ENCODE assay signal across 9 cellular contexts in genomic region chr9:93127395-93127911, GRCh38. TPM values are rescaled to one million over a fixed set of nuclear protein-coding genes. Genes with fewer than 3 reads are reported as not detected.
DNase-seq lines count a peak whose midpoint lies in the region; ATAC-seq, FAIRE-seq and TF ChIP-seq lines count a peak whose summit lies in the region.
"Had no signal": no experiment of that assay in that cellular context is flagged by ENCODE, and none has a peak within 500 bp of the region (broad histone marks: within the 10 kb centered on the region; RNA-seq: fewer than 3 reads in every experiment).

No MANE protein-coding gene starts in this region.

- H3K36me3 Mint-ChIP-seq in activated CD4-positive, alpha-beta memory T cell treated with anti-CD3 and anti-CD28 coated beads, Interleukin-2, amount 10 ng/mL, durations not matched to agents 7 days and 5 days (ENCODE audit: low read depth): peaks cover 28% of the 10 kb centered on the region
- H3K36me3 Mint-ChIP-seq: IgD-negative memory B cell had no signal

- RAD21 ChIA-PET in HCT116 (lab: Charles Lee; ENCODE audit: low non-redundant PET in 1 of 2, low total read pairs in 2 of 2, uncharacterized antibody in 2 of 2, unreplicated experiment in 2 of 2): no interaction called here

- no peaks in the 10 kb centered on the region for H3K27me3 Mint-ChIP-seq in activated CD4-positive, alpha-beta memory T cell treated with anti-CD3 and anti-CD28 coated beads, Interleukin-2, amount 10 ng/mL, durations not matched to agents 7 days and 5 days
- H3K27me3 Mint-ChIP-seq: IgD-negative memory B cell had no signal

- no peaks in the 10 kb centered on the region for H3K9me2 ChIP-seq in HCT116 (ENCODE audit: insufficient read depth)

- no peaks in the 10 kb centered on the region for H3K9me3 ChIP-seq in HCT116 (ENCODE audit: control insufficient read depth in 1 of 2, insufficient read depth in 1 of 2, low read depth in 1 of 2, low read length in 2 of 2)

- no peak overlapping the region for H3K4me3 ChIP-seq in HCT116 (replicated peaks in 1 of 2; ENCODE audit: low read depth in 1 of 2, low read length in 2 of 2)

- POLR2A ChIA-PET in HCT116 (lab: Charles Lee): no interaction called here
- POLR2A ChIA-PET in activated CD4-positive, alpha-beta memory T cell treated with anti-CD3 and anti-CD28 coated beads, Interleukin-2, amount 10 ng/mL, durations not matched to agents 7 days and 5 days (lab: Charles Lee): interaction anchor here (1.7 kb wide), 1 partner anchor 16 kb away, joined by 7 read pairs; no protein-coding TSS in a partner anchor

- no peak for TF ChIP-seq POLR2A in HCT116 (IDR thresholded peaks at IDR 0.05; ENCODE audit: borderline replicate concordance, extremely low read depth, insufficient read depth, insufficient read length)

- ATAC-seq in HCT116 (no peak), HG03565 (IDR thresholded peaks at IDR 0.05; ENCODE audit: unreplicated experiment) (no peak), SK-N-SH treated with all-trans-retinoic acid at 6 μM for 48 hours (no peak)

- H2AFZ ChIP-seq in HCT116 (ENCODE audit: low read depth, low read length, poor library complexity, severe bottlenecking): no peak overlapping the region

- TF ChIP-seq RAD21 in HCT116 (IDR thresholded peaks at IDR 0.05; ENCODE audit: low read depth): no peak

- no peaks in the 10 kb centered on the region; a peak in 1 of 4 replicates for H3K36me3 ChIP-seq in HCT116 (ENCODE audit: control insufficient read depth in 1 of 2, insufficient read depth in 2 of 2, low read length in 2 of 2)

- no peak overlapping the region; the same call in 1 of the 2 replicates for H3K27ac ChIP-seq in HCT116 (ENCODE audit: low read depth, low read length)

- H3K4me1 ChIP-seq in HCT116 (ENCODE audit: control insufficient read depth in 1 of 2, insufficient read depth in 2 of 2, low read length in 2 of 2): peaks cover 17 to 18% of the 10 kb centered on the region in 2 experiments; a peak in 3 of 4 replicates

- BruUV-seq in HCT116 (replicated peaks; lab: Mats Ljungman, UMichigan): no TSS peak

- peaks cover 52% of the 10 kb centered on the region for H3K4me1 Mint-ChIP-seq in activated CD4-positive, alpha-beta memory T cell treated with anti-CD3 and anti-CD28 coated beads, Interleukin-2, amount 10 ng/mL, durations not matched to agents 7 days and 5 days

- CTCF ChIA-PET in HCT116 (lab: Charles Lee): no interaction called here
- CTCF ChIA-PET in activated CD4-positive, alpha-beta memory T cell treated with anti-CD3 and anti-CD28 coated beads, Interleukin-2, amount 10 ng/mL, durations not matched to agents 7 days and 5 days (lab: Charles Lee): no interaction called here

- FAIRE-seq in urothelium cell line (lab: Jason Lieb, UNC): no peak

- H3K79me2 ChIP-seq in HCT116 (ENCODE audit: insufficient read depth, low read length): peaks cover 11% of the 10 kb centered on the region; the same call in 1 of the 2 replicates

- intact Hi-C loops in HCT116 (cut with micrococcal nuclease) (no loop called here), cardiac septum (cut with DNase I) (loop anchor here (10.0 kb wide), 1 partner anchor 327 kb away; the partner anchor contains the start of genes FAM120A and FAM120AOS)

- no peaks in the 10 kb centered on the region for H3K27me3 ChIP-seq in HCT116 (ENCODE audit: insufficient read depth, low read length)

- TF ChIP-seq CTCF in HCT116 (IDR thresholded peaks at IDR 0.05 in 2 of 3, conservative IDR thresholded peaks at IDR 0.05 in 1 of 3; ENCODE audit: borderline replicate concordance in 1 of 3, insufficient read depth in 1 of 3, low read depth in 2 of 3, low read length in 2 of 3): no peak

- DNase-seq in HCT116 (ENCODE audit: low read depth, low spot score) (no peak), cardiac septum (ENCODE audit: low spot score) (peak; percentile 75), putamen (ENCODE audit: low spot score) (peak; percentile 62), urothelium cell line (ENCODE audit: low spot score) (no peak), SW480 (ENCODE audit: low spot score) (no peak)
- no peak for DNase-seq in activated CD4-positive, alpha-beta memory T cell treated with anti-CD3 and anti-CD28 coated beads, Interleukin-2, amount 10 ng/mL, durations not matched to agents 7 days and 5 days

- H3K4me2 ChIP-seq in HCT116 (ENCODE audit: low read length): peak overlapping the region; percentile 23; the same call in 1 of the 2 replicates

- no peaks in the 10 kb centered on the region for H3K9me3 Mint-ChIP-seq in activated CD4-positive, alpha-beta memory T cell treated with anti-CD3 and anti-CD28 coated beads, Interleukin-2, amount 10 ng/mL, durations not matched to agents 7 days and 5 days
- H3K9me3 Mint-ChIP-seq: IgD-negative memory B cell had no signal

- H3K9ac ChIP-seq in HCT116 (ENCODE audit: low read length): no peak overlapping the region

- no peak overlapping the region for H3K4me3 Mint-ChIP-seq in activated CD4-positive, alpha-beta memory T cell treated with anti-CD3 and anti-CD28 coated beads, Interleukin-2, amount 10 ng/mL, durations not matched to agents 7 days and 5 days

- no peaks in the 10 kb centered on the region for H4K20me1 ChIP-seq in HCT116 (ENCODE audit: insufficient read depth)

- H3K27ac Mint-ChIP-seq in activated CD4-positive, alpha-beta memory T cell treated with anti-CD3 and anti-CD28 coated beads, Interleukin-2, amount 10 ng/mL, durations not matched to agents 7 days and 5 days: peak overlapping the region; percentile 49
- H3K27ac Mint-ChIP-seq: IgD-negative memory B cell had no signal

TF ChIP-seq in HCT116, 20 proteins besides CTCF, POLR2A, EP300 and RAD21 (continues in another document):
- TF ChIP-seq POLR2AphosphoS5 (IDR thresholded peaks at IDR 0.05; ENCODE audit: low read depth, low read length): no peak
- TF ChIP-seq YY1 (IDR thresholded peaks at IDR 0.05; ENCODE audit: extremely low read depth, insufficient replicate concordance, low read depth, low read length): no peak
- no peak for TF ChIP-seq ATF3 (IDR thresholded peaks at IDR 0.05)
- TF ChIP-seq SIN3A (IDR thresholded peaks at IDR 0.05; ENCODE audit: low read depth): no peak

TF ChIP-seq in SK-N-SH treated with all-trans-retinoic acid at 6 μM for 48 hours, 23 proteins besides CTCF, POLR2A, EP300 and RAD21:
- no peak for TF ChIP-seq CREB5 (CRISPR knock-in tag; IDR thresholded peaks at IDR 0.05; ENCODE audit: low read depth)
TF ChIP-seq in SK-N-SH treated with all-trans-retinoic acid at 6 μM for 48 hours: peak in this region for 0.

RNA-seq across cellular contexts. Expression of gene NINJ1, which starts 6.6 kb away (rescaled TPM):
- total RNA-seq in HCT116 (2021; ENCODE audit: unreplicated experiment): 34.4 TPM
- polyA plus RNA-seq in HCT116 (2012): 61.5 and 66.1 TPM in 2 replicates
- total RNA-seq in activated CD4-positive, alpha-beta memory T cell treated with anti-CD3 and anti-CD28 coated beads, Interleukin-2, amount 10 ng/mL, durations not matched to agents 7 days and 5 days: 10 to 100 TPM; 36.9 to 37.4 TPM
- 46.4 TPM for total RNA-seq in cardiac septum

RNA-seq across cellular contexts. Expression of gene CARD19, which starts 31.4 kb away (rescaled TPM):
- total RNA-seq in HCT116 (2021; ENCODE audit: unreplicated experiment) (54.5 TPM), cardiac septum (45.1 TPM)
- 78.2 and 88.3 TPM in 2 replicates for polyA plus RNA-seq in HCT116 (2012)
- total RNA-seq in activated CD4-positive, alpha-beta memory T cell treated with anti-CD3 and anti-CD28 coated beads, Interleukin-2, amount 10 ng/mL, durations not matched to agents 7 days and 5 days: 10 to 100 TPM; 80.4 to 83.5 TPM

RNA-seq across cellular contexts. Expression of gene WNK2, which starts 56.5 kb away (rescaled TPM):
- total RNA-seq in HCT116 (2021; ENCODE audit: unreplicated experiment): 24.4 TPM
- 9.6 and 12.3 TPM in 2 replicates for polyA plus RNA-seq in HCT116 (2012)
- total RNA-seq in activated CD4-positive, alpha-beta memory T cell treated with anti-CD3 and anti-CD28 coated beads, Interleukin-2, amount 10 ng/mL, durations not matched to agents 7 days and 5 days: under 1 TPM in 1 of 2 experiments, not detected in 1; 0.05 TPM
- total RNA-seq in cardiac septum: 123 TPM

Comparison
In these comparisons a context has a peak if more than half of its experiments do, and no peak if none do; other contexts are left out.
1. DNase-seq: peak in cardiac septum (single experiment) and putamen (single experiment); none in HCT116 (single experiment), activated CD4-positive, alpha-beta memory T cell treated with anti-CD3 and anti-CD28 coated beads, Interleukin-2, amount 10 ng/mL, durations not matched to agents 7 days and 5 days (single experiment), urothelium cell line (single experiment) and SW480 (single experiment).
2. RNA of gene WNK2, which starts 56.5 kb away (total RNA-seq): 123 TPM in cardiac septum (single experiment) and 24.4 TPM in HCT116 (single experiment); 0.05 TPM in activated CD4-positive, alpha-beta memory T cell treated with anti-CD3 and anti-CD28 coated beads, Interleukin-2, amount 10 ng/mL, durations not matched to agents 7 days and 5 days; every median in the first group is over 10 times any median in the second.